28 cellular contexts compared by ENCODE assay signal in the genomic region with DNA sequence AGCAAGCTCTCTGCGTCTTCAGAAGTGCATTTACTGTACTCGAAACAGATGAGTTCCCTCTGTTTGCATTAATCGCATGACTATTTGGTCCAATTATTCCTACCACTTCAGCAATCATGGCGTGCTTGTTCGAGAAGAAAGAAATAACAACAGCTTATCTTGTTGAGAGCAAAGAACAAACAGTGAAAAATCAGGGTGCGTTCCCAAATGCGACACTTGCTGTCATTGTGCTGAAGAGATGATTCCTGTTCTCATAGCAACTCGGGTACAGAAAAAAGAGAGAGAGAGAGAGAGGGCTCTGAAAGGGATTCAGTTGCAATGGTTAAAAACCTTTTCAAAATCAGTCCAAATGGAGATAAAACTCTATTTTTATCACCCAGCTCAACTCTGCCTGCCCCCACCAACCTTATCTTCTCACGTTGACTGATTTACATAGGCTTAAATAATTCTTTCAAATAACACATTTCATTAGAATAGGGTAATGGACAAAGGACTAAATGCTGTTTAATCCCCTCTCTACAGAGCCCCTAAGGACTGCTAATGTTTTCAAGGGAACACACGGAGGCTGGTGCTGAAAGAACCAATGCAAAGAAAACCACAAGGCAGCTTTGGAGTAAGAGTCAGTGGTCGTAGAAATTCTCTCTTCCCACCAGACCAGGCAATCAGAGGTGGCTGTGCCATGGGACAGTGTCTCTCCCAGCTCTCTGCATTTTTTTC.
DNase-seq lines count a peak whose midpoint lies in the region; ATAC-seq, FAIRE-seq and TF ChIP-seq lines count a peak whose summit lies in the region.
"Had no signal": no experiment of that assay in that cellular context is flagged by ENCODE, and none has a peak within 500 bp of the region (broad histone marks: within the 10 kb centered on the region; RNA-seq: fewer than 3 reads in every experiment).

No MANE protein-coding gene starts in this region.

- TF ChIP-seq CTCF in H1 (IDR thresholded peaks at IDR 0.05; ENCODE audit: control extremely low read depth in 1 of 3, insufficient read depth in 1 of 3, low read depth in 1 of 3, low read length in 3 of 3) (no peak), smooth muscle cell (IDR thresholded peaks at IDR 0.05; ENCODE audit: borderline replicate concordance, insufficient read depth, poor library complexity, severe bottlenecking) (no peak), kidney (IDR thresholded peaks at IDR 0.05; ENCODE audit: borderline replicate concordance, extremely low read depth, insufficient read depth) (no peak), CD14-positive monocyte (IDR thresholded peaks at IDR 0.05) (no peak)

- 78% methylated on average over 11 of the region's 11 CpGs; no CpG with 5 or more reads in 1 of the 2 experiments for WGBS in H1 (ENCODE audit: extremely low coverage in 1 of 2, insufficient coverage in 1 of 2, insufficient read length in 1 of 2, insufficient replicate concordance in 2 of 2, low coverage in 1 of 2, low lambda C conversion rate in 2 of 2, missing lambda C conversion rate in 1 of 2), 2 experiments
- WGBS in smooth muscle cell (ENCODE audit: low lambda C conversion rate), result 50% methylated on average over 11 of the region's 11 CpGs

- TF ChIP-seq EP300 in H1 (IDR thresholded peaks at IDR 0.05; ENCODE audit: borderline replicate concordance in 1 of 2, low read depth in 2 of 2, low read length in 2 of 2), result no peak

- no peak for FAIRE-seq in H1 (lab: Jason Lieb, UNC)
- no peak for FAIRE-seq in kidney (lab: Jason Lieb, UNC)
- FAIRE-seq: astrocyte, GM19239, urothelium cell line had no signal

- H2BK15ac ChIP-seq in H1 (ENCODE audit: low read length), result no peak overlapping the region

- H3K4me2 ChIP-seq in H1 (ENCODE audit: insufficient read depth in 1 of 2, low read depth in 2 of 2, low read length in 2 of 2) (no peak overlapping the region), smooth muscle cell (peak overlapping the region; percentile 43)
- H3K4me2 ChIP-seq: PC-9 had no signal

- H3K9me3 ChIP-seq in H1 (ENCODE audit: insufficient read depth in 2 of 2, low read depth in 1 of 2, low read length in 1 of 2), result no peaks in the 10 kb centered on the region
- H3K9me3 ChIP-seq in smooth muscle cell (replicated peaks; ENCODE audit: low read depth), result no peaks in the 10 kb centered on the region
- H3K9me3 ChIP-seq in kidney (ENCODE audit: control insufficient read depth in 1 of 2, low read length in 2 of 2), result no peaks in the 10 kb centered on the region
- H3K9me3 ChIP-seq: heart left ventricle had no signal

- peaks cover 4% of the 10 kb centered on the region for H3F3A ChIP-seq in smooth muscle cell (ENCODE audit: low read depth)

- no peak for ATAC-seq in GM21619 (IDR thresholded peaks at IDR 0.05; ENCODE audit: unreplicated experiment)
- ATAC-seq: activated T-helper 17 cell treated with anti-CD3 and anti-CD28 coated beads, Interleukin-2, amount 50 U/mL, for 72 hours; heart left ventricle had no signal

- H3K9ac ChIP-seq in H1 (replicated peaks in 1 of 4; ENCODE audit: extremely low read depth in 1 of 4, low read depth in 3 of 4, low read length in 3 of 4), result no peak overlapping the region
- H3K9ac ChIP-seq in smooth muscle cell (ENCODE audit: low read depth), result no peak overlapping the region
- H3K9ac ChIP-seq in kidney (ENCODE audit: low read length in 2 of 2), result no peak overlapping the region

- no peak overlapping the region for H3K27ac Mint-ChIP-seq in CD14-positive monocyte
- H3K27ac Mint-ChIP-seq: activated B cell treated with CpG ODN at 0.5 μM for 24 hours; activated naive CD8-positive, alpha-beta T cell; activated T-helper 17 cell treated with anti-CD3 and anti-CD28 coated beads, Interleukin-2, amount 50 U/mL, for 72 hours had no signal

- TF ChIP-seq RAD21 in H1 (IDR thresholded peaks at IDR 0.05 in 1 of 2, conservative IDR thresholded peaks at IDR 0.05 in 1 of 2; ENCODE audit: low read depth in 2 of 2, low read length in 2 of 2), result no peak

- H3K79me1 ChIP-seq in H1 (ENCODE audit: low read depth, low read length), result no peaks in the 10 kb centered on the region

- H3K14ac ChIP-seq in H1 (ENCODE audit: insufficient read length), result no peak overlapping the region

- no peak overlapping the region for H2BK120ac ChIP-seq in H1 (replicated peaks; ENCODE audit: low read depth, low read length)

- H3K27me3 ChIP-seq in H1 (replicated peaks in 1 of 4; ENCODE audit: control insufficient read depth in 3 of 4, extremely low read depth in 1 of 4, insufficient read depth in 3 of 4, low read length in 3 of 4) (no peaks in the 10 kb centered on the region), smooth muscle cell (ENCODE audit: low read depth) (no peaks in the 10 kb centered on the region)

- H2BK12ac ChIP-seq in H1 (ENCODE audit: low read depth, low read length), result no peak overlapping the region

- H4K8ac ChIP-seq in H1 (ENCODE audit: extremely low read depth, insufficient read depth, low read length), result no peak overlapping the region

- H2BK20ac ChIP-seq in H1 (ENCODE audit: low read length), result no peak overlapping the region

- TF ChIP-seq POLR2A in H1 (IDR thresholded peaks at IDR 0.05; ENCODE audit: control extremely low read depth in 1 of 2, low read depth in 2 of 2, low read length in 2 of 2), result no peak

- H4K20me1 ChIP-seq in H1 (replicated peaks in 1 of 2; ENCODE audit: control insufficient read depth in 1 of 2, insufficient read depth in 2 of 2, low read length in 2 of 2), result no peaks in the 10 kb centered on the region
- H4K20me1 ChIP-seq in smooth muscle cell (ENCODE audit: low read depth), result no peaks in the 10 kb centered on the region

- POLR2A ChIA-PET in H1 (lab: Charles Lee; ENCODE audit: partially characterized antibody), result no interaction called here

- no peaks in the 10 kb centered on the region for H3K36me3 Mint-ChIP-seq in CD14-positive monocyte
- H3K36me3 Mint-ChIP-seq: activated naive CD8-positive, alpha-beta T cell had no signal

- peak; percentile 90 for DNase-seq in DMS79 treated with DMSO at 0.1 percent for 48 hours (lab: John Stamatoyannopoulos, UW)
- peak; percentile 88 for DNase-seq in NCI-H1436 treated with DMSO at 0.1 percent for 48 hours (lab: John Stamatoyannopoulos, UW)
- no peak for DNase-seq in H1 (ENCODE audit: low read depth in 1 of 2, low spot score in 2 of 2)
- DNase-seq in smooth muscle cell (lab: John Stamatoyannopoulos, UW; ENCODE audit: unreplicated experiment), result no peak
- DNase-seq in kidney, result no peak
- no peak for DNase-seq in CD14-positive monocyte (ENCODE audit: low spot score)
- DNase-seq: activated B cell treated with CpG ODN at 0.5 μM for 24 hours; activated CD4-positive, alpha-beta T cell treated with anti-CD3 and anti-CD28 coated beads, Interleukin-2, amount 50 U/mL, for 4 hours; activated CD8-positive, alpha-beta memory T cell treated with anti-CD3 and anti-CD28 coated beads, Interleukin-2, amount 50 U/mL, for 48 hours; C1 segment of cervical spinal cord; dorsolateral prefrontal cortex; heart left ventricle; mesenchymal stem cell; NCI-H1694 treated with DMSO at 0.1 percent for 48 hours; NCI-H446; occipital lobe; PC-9; Right ventricle myocardium superior; stimulated activated CD4-positive, alpha-beta T cell treated with anti-CD3 and anti-CD28 coated beads, Interleukin-1b, Interleukin-23, amount 100 ng/mL, for 48 hours; substantia nigra had no signal

- CTCF ChIA-PET in H1 (lab: Charles Lee; ENCODE audit: partially characterized antibody), result interaction anchor here (0.9 to 1.2 kb wide), 4 partner anchors 13 to 1597 kb away, joined by 3 to 5 read pairs (median 4); no protein-coding TSS in a partner anchor

- H3K18ac ChIP-seq in H1 (ENCODE audit: extremely low read depth, low read length), result no peak overlapping the region

- H3K79me2 ChIP-seq in H1 (ENCODE audit: control insufficient read depth in 1 of 2, insufficient read depth in 2 of 2, low read length in 2 of 2) (no peaks in the 10 kb centered on the region), smooth muscle cell (ENCODE audit: low read depth) (no peaks in the 10 kb centered on the region)

- no peak overlapping the region for H3K27ac ChIP-seq in H1 (ENCODE audit: low read depth, low read length)
- no peak overlapping the region for H3K27ac ChIP-seq in smooth muscle cell (ENCODE audit: low read depth)
- no peak overlapping the region for H3K27ac ChIP-seq in kidney (ENCODE audit: low read depth in 2 of 2, low read length in 2 of 2)
- H3K27ac ChIP-seq: heart left ventricle, PC-9, skin epidermis had no signal

- intact Hi-C loops in kidney (cut with DNase I), result no loop called here
- intact Hi-C loops in CD14-positive monocyte (cut with micrococcal nuclease), result no loop called here

- H3K36me3 ChIP-seq in H1 (ENCODE audit: control insufficient read depth in 2 of 4, insufficient read depth in 4 of 4, low read length in 3 of 4) (no peaks in the 10 kb centered on the region), smooth muscle cell (ENCODE audit: low read depth) (no peaks in the 10 kb centered on the region), kidney (ENCODE audit: control insufficient read depth in 1 of 2, insufficient read depth in 2 of 2, low read length in 2 of 2) (no peaks in the 10 kb centered on the region)
- H3K36me3 ChIP-seq: heart left ventricle had no signal

- H3K23me2 ChIP-seq in H1 (ENCODE audit: low read depth, low read length), result no peaks in the 10 kb centered on the region; the same call in 1 of the 2 replicates

- H3K4me3 Mint-ChIP-seq in CD14-positive monocyte, result no peak overlapping the region
- H3K4me3 Mint-ChIP-seq: activated B cell treated with CpG ODN at 0.5 μM for 24 hours; activated naive CD8-positive, alpha-beta T cell; activated T-helper 17 cell treated with anti-CD3 and anti-CD28 coated beads, Interleukin-2, amount 50 U/mL, for 72 hours; central memory CD8-positive, alpha-beta T cell had no signal

- H3K4me3 ChIP-seq in H1 (ENCODE audit: extremely low read depth in 1 of 4, insufficient read depth in 2 of 4, low read depth in 3 of 4, low read length in 4 of 4) (no peak overlapping the region), smooth muscle cell (no peak overlapping the region), kidney (ENCODE audit: low read length in 2 of 2) (no peak overlapping the region)
- H3K4me3 ChIP-seq: dorsolateral prefrontal cortex, PC-9, skin epidermis had no signal

- peak overlapping the region; percentile 79; the same call in 1 of the 2 replicates for H2AFZ ChIP-seq in H1 (ENCODE audit: low read length)
- H2AFZ ChIP-seq in smooth muscle cell (ENCODE audit: low read depth), result peak overlapping the region; percentile 34
- H2AFZ ChIP-seq: PC-9 had no signal

- H3K56ac ChIP-seq in H1 (replicated peaks; ENCODE audit: insufficient read length, low read depth, low read length), result no peak overlapping the region

- H3K4ac ChIP-seq in H1 (replicated peaks; ENCODE audit: insufficient read length, low read depth, low read length), result no peak overlapping the region

- H3K23ac ChIP-seq in H1 (ENCODE audit: insufficient read length), result no peak overlapping the region

- no peaks in the 10 kb centered on the region for H3K4me1 Mint-ChIP-seq in CD14-positive monocyte
- H3K4me1 Mint-ChIP-seq: activated B cell treated with CpG ODN at 0.5 μM for 24 hours; activated T-helper 17 cell treated with anti-CD3 and anti-CD28 coated beads, Interleukin-2, amount 50 U/mL, for 72 hours; central memory CD8-positive, alpha-beta T cell had no signal

- H4K5ac ChIP-seq in H1 (ENCODE audit: insufficient read length, low read depth, low read length), result no peak overlapping the region

- no peak overlapping the region for H2AK5ac ChIP-seq in H1 (ENCODE audit: low read depth, low read length)

- H3K27me3 Mint-ChIP-seq in CD14-positive monocyte (ENCODE audit: low read depth in 3 of 3), result peaks cover 1 to 2% (median 1%) of the 10 kb centered on the region in 3 donors

- no peaks in the 10 kb centered on the region for H3K4me1 ChIP-seq in H1 (replicated peaks in 1 of 4; ENCODE audit: control insufficient read depth in 3 of 4, insufficient read depth in 4 of 4, low read length in 3 of 4)
- H3K4me1 ChIP-seq in smooth muscle cell (ENCODE audit: low read depth), result peaks cover 11% of the 10 kb centered on the region
- H3K4me1 ChIP-seq in kidney (ENCODE audit: control insufficient read depth in 1 of 2, insufficient read depth in 1 of 2, low read depth in 1 of 2, low read length in 2 of 2), result no peaks in the 10 kb centered on the region

- H4K91ac ChIP-seq in H1 (replicated peaks; ENCODE audit: insufficient read length, low read length), result no peak overlapping the region

- no peak overlapping the region for H2BK5ac ChIP-seq in H1 (ENCODE audit: low read depth, low read length)

- H3K9me3 Mint-ChIP-seq in CD14-positive monocyte, result peaks cover 0 to 3% (median 2%) of the 10 kb centered on the region in 7 donors
- H3K9me3 Mint-ChIP-seq: activated T-helper 17 cell treated with anti-CD3 and anti-CD28 coated beads, Interleukin-2, amount 50 U/mL, for 72 hours; central memory CD8-positive, alpha-beta T cell had no signal

Comparison
In these comparisons a context has a peak if more than half of its experiments do, and no peak if none do; other contexts are left out.
1. DNase-seq: peak in DMS79 treated with DMSO at 0.1 percent for 48 hours (single experiment) and NCI-H1436 treated with DMSO at 0.1 percent for 48 hours (single experiment); none in H1 (0 of 2), smooth muscle cell (single experiment), kidney (single experiment) and CD14-positive monocyte (single experiment).